Comparison of ENCODE assay signal across 19 cellular contexts in the genomic region with DNA sequence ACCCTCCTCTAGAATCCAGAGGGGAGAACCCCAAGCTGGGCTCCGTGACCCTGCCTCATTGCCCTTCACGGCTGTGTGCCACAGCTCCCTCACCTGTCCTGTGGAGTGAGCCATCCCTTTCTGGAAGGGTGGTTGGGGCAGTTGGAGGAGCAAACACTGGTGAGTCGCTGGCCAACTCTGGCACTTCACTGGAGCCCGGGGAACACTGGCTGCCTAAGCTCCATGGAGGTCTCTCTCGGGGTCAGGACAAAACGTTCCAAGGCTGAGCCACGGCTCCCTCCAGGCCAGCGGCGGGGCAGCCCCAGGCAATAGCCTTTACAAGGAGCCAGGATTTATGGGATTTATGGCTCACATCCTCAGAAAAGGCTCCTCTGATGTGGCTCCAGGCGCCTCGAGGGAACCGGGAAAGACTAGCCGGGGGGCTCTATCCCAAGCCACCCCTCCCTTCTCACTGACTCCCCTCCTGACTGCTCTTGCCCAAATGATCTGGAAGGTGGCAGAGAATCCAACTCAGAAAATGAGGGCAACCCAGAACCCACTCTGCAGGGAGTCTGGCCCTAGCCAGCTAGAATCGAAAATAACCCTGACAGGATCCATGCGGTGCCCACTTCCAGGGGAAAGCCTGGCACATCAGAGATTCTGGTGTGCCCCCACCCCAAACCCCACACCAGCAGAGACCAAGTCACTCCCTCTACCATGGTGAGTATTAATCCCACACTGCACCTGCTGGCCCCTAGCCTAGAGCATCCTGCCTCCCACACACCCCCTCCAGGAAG.
DNase-seq lines count a peak whose midpoint lies in the region; ATAC-seq, FAIRE-seq and TF ChIP-seq lines count a peak whose summit lies in the region.
"Had no signal": no experiment of that assay in that cellular context is flagged by ENCODE, and none has a peak within 500 bp of the region (broad histone marks: within the 10 kb centered on the region; RNA-seq: fewer than 3 reads in every experiment).

No MANE protein-coding gene starts in this region.

- no peaks in the 10 kb centered on the region for H3K9me3 Mint-ChIP-seq in progenitor cell of endocrine pancreas (ENCODE audit: low read depth)
- H3K9me3 Mint-ChIP-seq: CD14-positive monocyte, H9, IgD-negative memory B cell had no signal

- peaks cover 0 to 2% of the 10 kb centered on the region in 2 donors for H3K4me1 ChIP-seq in kidney (ENCODE audit: control insufficient read depth in 1 of 2, insufficient read depth in 1 of 2, low read depth in 1 of 2, low read length in 2 of 2)

- ATAC-seq in GM21717 (IDR thresholded peaks at IDR 0.05; ENCODE audit: unreplicated experiment), result no peak
- ATAC-seq: PC-3 had no signal

- FAIRE-seq in kidney (lab: Jason Lieb, UNC), result no peak

- H3K9me3 ChIP-seq in kidney (ENCODE audit: control insufficient read depth in 1 of 2, low read length in 2 of 2), result no peaks in the 10 kb centered on the region

- H3K27ac ChIP-seq in VCaP (peak overlapping the region; percentile 16; the same call in 1 of the 2 replicates), kidney (ENCODE audit: low read depth in 2 of 2, low read length in 2 of 2) (no peak overlapping the region)

- no peaks in the 10 kb centered on the region for H3K36me3 Mint-ChIP-seq in progenitor cell of endocrine pancreas (ENCODE audit: insufficient read depth)
- H3K36me3 Mint-ChIP-seq: CD14-positive monocyte, IgD-negative memory B cell had no signal

- no peak overlapping the region for H3K4me3 ChIP-seq in kidney (ENCODE audit: low read length in 2 of 2)

- intact Hi-C loops in kidney (cut with DNase I), result no loop called here

- H3K36me3 ChIP-seq in kidney (ENCODE audit: control insufficient read depth in 1 of 2, insufficient read depth in 2 of 2, low read length in 2 of 2), result no peaks in the 10 kb centered on the region

- H3K27me3 Mint-ChIP-seq in progenitor cell of endocrine pancreas, result peaks cover 22% of the 10 kb centered on the region

- TF ChIP-seq CTCF in VCaP (conservative IDR thresholded peaks at IDR 0.05) (no peak), kidney (IDR thresholded peaks at IDR 0.05; ENCODE audit: borderline replicate concordance, extremely low read depth, insufficient read depth) (no peak), progenitor cell of endocrine pancreas (IDR thresholded peaks at IDR 0.05; ENCODE audit: unreplicated experiment) (no peak)

- H3K27ac Mint-ChIP-seq in progenitor cell of endocrine pancreas, result peak overlapping the region; percentile 54
- H3K27ac Mint-ChIP-seq: CD14-positive monocyte, H9, IgD-negative memory B cell had no signal

- H3K4me1 Mint-ChIP-seq in progenitor cell of endocrine pancreas (ENCODE audit: low read depth), result no peaks in the 10 kb centered on the region
- H3K4me1 Mint-ChIP-seq: CD14-positive monocyte, IgD-negative memory B cell had no signal

- H3K9ac ChIP-seq in kidney (ENCODE audit: low read length in 2 of 2), result no peak overlapping the region

- no peak overlapping the region for H3K4me3 Mint-ChIP-seq in progenitor cell of endocrine pancreas (ENCODE audit: low read depth)
- H3K4me3 Mint-ChIP-seq: CD14-positive monocyte, H9, IgD-negative memory B cell had no signal

- DNase-seq in ELF-1 (ENCODE audit: low read depth, low spot score) (peak; percentile 48), kidney (peak; percentile 90), progenitor cell of endocrine pancreas (ENCODE audit: low spot score, unreplicated experiment) (no peak), AG20443 (ENCODE audit: low spot score) (no peak), OCI-M1 (lab: John Stamatoyannopoulos, UW) (no peak)
- no peak for DNase-seq in stimulated activated CD4-positive, alpha-beta T cell treated with anti-CD3 and anti-CD28 coated beads, Interleukin-4, amount 100 ng/mL, for 24 hours
- DNase-seq: AML-193, COR-L47, DMS153, H9, MV-4-11, NCI-H1417, NCI-H187 treated with DMSO at 0.1 percent for 48 hours, NCI-H69, PC-3 had no signal

Comparison
In these comparisons a context has a peak if more than half of its experiments do, and no peak if none do; other contexts are left out.
1. DNase-seq: peak in ELF-1 (single experiment) and kidney (single experiment); none in progenitor cell of endocrine pancreas (single experiment), stimulated activated CD4-positive, alpha-beta T cell treated with anti-CD3 and anti-CD28 coated beads, Interleukin-4, amount 100 ng/mL, for 24 hours (single experiment), AG20443 (single experiment) and OCI-M1 (single experiment).